15 cellular contexts compared by ENCODE assay signal in the genomic region with DNA sequence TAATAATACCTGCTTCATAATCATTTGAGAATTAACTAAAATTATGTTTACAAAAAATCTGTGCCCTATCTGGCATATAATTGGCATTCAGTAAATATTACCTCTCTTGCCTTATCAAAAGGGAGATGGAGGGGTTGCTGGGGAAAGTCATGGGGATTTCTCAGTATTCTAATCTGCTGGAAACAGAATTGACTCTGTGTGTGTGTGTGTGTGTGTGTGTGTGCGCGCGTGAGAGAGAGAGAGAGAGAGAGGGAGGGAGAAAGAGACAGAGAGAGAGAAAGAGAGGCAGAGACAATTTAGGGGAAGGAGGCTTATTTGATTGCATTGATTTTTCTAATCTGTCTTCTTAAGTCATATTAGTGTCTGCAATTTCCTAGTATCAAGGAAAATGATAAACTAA. TPM values are rescaled to one million over a fixed set of nuclear protein-coding genes. Genes with fewer than 3 reads are reported as not detected.
"Had no signal": no experiment of that assay in that cellular context is flagged by ENCODE, and none has a peak within 500 bp of the region (broad histone marks: within the 10 kb centered on the region; RNA-seq: fewer than 3 reads in every experiment).

No MANE protein-coding gene starts in this region.

- DNase-seq: activated CD4-positive, alpha-beta T cell treated with anti-CD3 and anti-CD28 coated beads, Interleukin-2, amount 50 U/mL, for 4 hours; activated naive CD4-positive, alpha-beta T cell treated with anti-CD3 and anti-CD28 coated beads for 36 hours; activated naive CD8-positive, alpha-beta T cell treated with anti-CD3 and anti-CD28 coated beads, Interleukin-2, amount 50 U/mL, for 24 hours; foreskin fibroblast; mesendoderm; psoas muscle; stimulated activated CD4-positive, alpha-beta T cell treated with anti-CD3 and anti-CD28 coated beads, Interleukin-12 subunit alpha, Interleukin-12 subunit beta, amount 100 ng/mL, for 4 hours; stimulated activated CD4-positive, alpha-beta T cell treated with anti-CD3 and anti-CD28 coated beads, Interleukin-2, amount 100 ng/mL, for 24 hours; SW 1271 had no signal

- H3K27ac ChIP-seq: ascending aorta, psoas muscle, thoracic aorta had no signal

- H3K27ac Mint-ChIP-seq: activated naive CD4-positive, alpha-beta T cell treated with anti-CD3 and anti-CD28 coated beads for 36 hours; activated naive CD8-positive, alpha-beta T cell treated with anti-CD3 and anti-CD28 coated beads, Interleukin-2, amount 50 U/mL, for 24 hours; activated T-helper 17 cell treated with anti-CD3 and anti-CD28 coated beads, Interleukin-2, amount 50 U/mL, for 72 hours; stimulated activated effector memory CD8-positive, alpha-beta T cell treated with anti-CD3 and anti-CD28 coated beads, Interleukin-12 subunit alpha, Interleukin-12 subunit beta, amount 100 ng/mL, for 72 hours had no signal

- H3K9me3 ChIP-seq: ascending aorta, psoas muscle, thoracic aorta had no signal

- H3K27me3 ChIP-seq: ascending aorta had no signal

- H3K4me1 ChIP-seq: psoas muscle had no signal

- H3K27me3 Mint-ChIP-seq: activated naive CD8-positive, alpha-beta T cell treated with anti-CD3 and anti-CD28 coated beads, Interleukin-2, amount 50 U/mL, for 24 hours; activated T-helper 17 cell treated with anti-CD3 and anti-CD28 coated beads, Interleukin-2, amount 50 U/mL, for 72 hours had no signal

- H3K4me3 ChIP-seq: ascending aorta, psoas muscle, thoracic aorta had no signal

- H3K36me3 ChIP-seq: ascending aorta, thoracic aorta had no signal

- H3K4me3 Mint-ChIP-seq: activated naive CD4-positive, alpha-beta T cell treated with anti-CD3 and anti-CD28 coated beads for 36 hours; activated naive CD8-positive, alpha-beta T cell treated with anti-CD3 and anti-CD28 coated beads, Interleukin-2, amount 50 U/mL, for 24 hours; activated T-helper 17 cell treated with anti-CD3 and anti-CD28 coated beads, Interleukin-2, amount 50 U/mL, for 72 hours; stimulated activated effector memory CD8-positive, alpha-beta T cell treated with anti-CD3 and anti-CD28 coated beads, Interleukin-12 subunit alpha, Interleukin-12 subunit beta, amount 100 ng/mL, for 72 hours had no signal

- H3K4me1 Mint-ChIP-seq: activated T-helper 17 cell treated with anti-CD3 and anti-CD28 coated beads, Interleukin-2, amount 50 U/mL, for 72 hours; stimulated activated effector memory CD8-positive, alpha-beta T cell treated with anti-CD3 and anti-CD28 coated beads, Interleukin-12 subunit alpha, Interleukin-12 subunit beta, amount 100 ng/mL, for 72 hours had no signal

- H3K9me3 Mint-ChIP-seq: activated naive CD4-positive, alpha-beta T cell treated with anti-CD3 and anti-CD28 coated beads for 36 hours; activated naive CD8-positive, alpha-beta T cell treated with anti-CD3 and anti-CD28 coated beads, Interleukin-2, amount 50 U/mL, for 24 hours; activated T-helper 17 cell treated with anti-CD3 and anti-CD28 coated beads, Interleukin-2, amount 50 U/mL, for 72 hours; stimulated activated effector memory CD8-positive, alpha-beta T cell treated with anti-CD3 and anti-CD28 coated beads, Interleukin-12 subunit alpha, Interleukin-12 subunit beta, amount 100 ng/mL, for 72 hours had no signal

- ATAC-seq: activated naive CD8-positive, alpha-beta T cell treated with anti-CD3 and anti-CD28 coated beads, Interleukin-2, amount 50 U/mL, for 24 hours; esophagus mucosa; psoas muscle; stimulated activated effector memory CD8-positive, alpha-beta T cell treated with anti-CD3 and anti-CD28 coated beads, Interleukin-12 subunit alpha, Interleukin-12 subunit beta, amount 100 ng/mL, for 72 hours had no signal

- H3K36me3 Mint-ChIP-seq: stimulated activated effector memory CD8-positive, alpha-beta T cell treated with anti-CD3 and anti-CD28 coated beads, Interleukin-12 subunit alpha, Interleukin-12 subunit beta, amount 100 ng/mL, for 72 hours had no signal

RNA-seq across cellular contexts. Expression of gene ZNF474, which starts 20.3 kb away (rescaled TPM):
- total RNA-seq: activated naive CD4-positive, alpha-beta T cell treated with anti-CD3 and anti-CD28 coated beads for 36 hours; activated T-helper 17 cell treated with anti-CD3 and anti-CD28 coated beads, Interleukin-2, amount 50 U/mL, for 72 hours; ascending aorta; esophagus mucosa had no signal
- polyA plus RNA-seq: neural cell had no signal
